Comparison of ENCODE assay signal across 10 cellular contexts in the genomic region with DNA sequence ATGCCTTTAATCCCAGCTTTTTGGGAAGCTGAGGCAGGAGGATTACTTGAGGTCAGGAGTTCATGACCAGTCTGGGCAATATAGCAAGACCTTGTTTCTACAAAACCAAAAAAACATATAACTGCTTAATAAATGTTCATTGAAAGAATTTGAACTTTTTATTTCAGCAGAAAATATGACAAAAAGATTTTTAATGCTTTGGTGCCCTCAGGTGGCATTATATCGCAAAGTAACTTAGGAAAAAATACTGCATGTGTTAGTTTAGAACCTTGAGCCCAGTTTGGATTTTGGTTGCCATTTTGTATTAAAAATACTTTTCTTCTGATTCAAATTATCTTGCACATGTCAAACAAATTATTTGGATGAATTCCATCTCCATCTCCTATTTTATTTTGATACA.
DNase-seq lines count a peak whose midpoint lies in the region; ATAC-seq and TF ChIP-seq lines count a peak whose summit lies in the region.
"Had no signal": no experiment of that assay in that cellular context is flagged by ENCODE, and none has a peak within 500 bp of the region (broad histone marks: within the 10 kb centered on the region; RNA-seq: fewer than 3 reads in every experiment).

No MANE protein-coding gene starts in this region.

- peaks cover 5 to 19% (median 9%) of the 10 kb centered on the region in 5 donors for H3K27me3 Mint-ChIP-seq in naive thymus-derived CD4-positive, alpha-beta T cell

- H3K4me1 Mint-ChIP-seq in naive thymus-derived CD4-positive, alpha-beta T cell, result no peaks in the 10 kb centered on the region
- H3K4me1 Mint-ChIP-seq: activated CD4-positive, alpha-beta T cell treated with anti-CD3 and anti-CD28 coated beads, Interleukin-2, amount 10 ng/mL, durations not matched to agents 24 days and 14 days had no signal

- DNase-seq in EH (ENCODE audit: low read depth) (peak; percentile 41), LHCN-M2 (ENCODE audit: low read depth) (peak; percentile 32), astrocyte of the spinal cord (ENCODE audit: low read depth, low spot score) (peak; percentile 36), myocyte (ENCODE audit: low read depth) (peak; percentile 40), NCI-H524 treated with DMSO at 0.1 percent for 48 hours (lab: John Stamatoyannopoulos, UW) (no peak)
- no peak for DNase-seq in naive thymus-derived CD4-positive, alpha-beta T cell
- DNase-seq: activated CD4-positive, alpha-beta T cell treated with anti-CD3 and anti-CD28 coated beads, Interleukin-2, amount 10 ng/mL, durations not matched to agents 24 days and 14 days; colonic mucosa; NCI-H446 treated with DMSO at 0.1 percent for 48 hours had no signal

- intact Hi-C loops in naive thymus-derived CD4-positive, alpha-beta T cell (cut with micrococcal nuclease), result loop anchor here in 1 of 2 donors (5.0 kb wide), 1 partner anchor 375 kb away; no protein-coding TSS in a partner anchor

- POLR2A ChIA-PET in naive thymus-derived CD4-positive, alpha-beta T cell (lab: Charles Lee), result no interaction called here

- no peak for ATAC-seq in HG03520 (IDR thresholded peaks at IDR 0.05; ENCODE audit: unreplicated experiment)
- ATAC-seq in naive thymus-derived CD4-positive, alpha-beta T cell, result no peak

- H3K9me3 ChIP-seq in naive thymus-derived CD4-positive, alpha-beta T cell (ENCODE audit: control insufficient read depth in 2 of 3, low read length in 3 of 3), result no peaks in the 10 kb centered on the region
- H3K9me3 ChIP-seq: colonic mucosa had no signal

- H3K36me3 ChIP-seq in naive thymus-derived CD4-positive, alpha-beta T cell (ENCODE audit: control insufficient read depth in 2 of 3, insufficient read depth in 3 of 3, low read length in 3 of 3), result no peaks in the 10 kb centered on the region
- H3K36me3 ChIP-seq: colonic mucosa had no signal

- no peak overlapping the region for H3K4me3 Mint-ChIP-seq in naive thymus-derived CD4-positive, alpha-beta T cell
- H3K4me3 Mint-ChIP-seq: activated CD4-positive, alpha-beta T cell treated with anti-CD3 and anti-CD28 coated beads, Interleukin-2, amount 10 ng/mL, durations not matched to agents 24 days and 14 days had no signal

- peaks cover 0 to 3% (median 0%) of the 10 kb centered on the region in 11 donors for H3K9me3 Mint-ChIP-seq in naive thymus-derived CD4-positive, alpha-beta T cell
- H3K9me3 Mint-ChIP-seq: activated CD4-positive, alpha-beta T cell treated with anti-CD3 and anti-CD28 coated beads, Interleukin-2, amount 10 ng/mL, durations not matched to agents 24 days and 14 days had no signal

- TF ChIP-seq CTCF in astrocyte of the spinal cord (IDR thresholded peaks at IDR 0.05; ENCODE audit: low read depth, low read length), result no peak

- no peaks in the 10 kb centered on the region for H3K27me3 ChIP-seq in naive thymus-derived CD4-positive, alpha-beta T cell (ENCODE audit: control insufficient read depth in 2 of 2, insufficient read depth in 2 of 2, low read length in 2 of 2)
- H3K27me3 ChIP-seq: colonic mucosa had no signal

- peaks cover 0 to 4% (median 0%) of the 10 kb centered on the region in 5 donors for H3K36me3 Mint-ChIP-seq in naive thymus-derived CD4-positive, alpha-beta T cell

- H3K4me1 ChIP-seq in naive thymus-derived CD4-positive, alpha-beta T cell (ENCODE audit: control insufficient read depth in 2 of 2, insufficient read depth in 2 of 2, low read length in 2 of 2), result no peaks in the 10 kb centered on the region
- H3K4me1 ChIP-seq: colonic mucosa had no signal

- in situ Hi-C loops in astrocyte of the spinal cord (cut with HindIII; ENCODE audit: low sequenced_read_pairs), result no loop called here

- no peak overlapping the region for H3K27ac ChIP-seq in naive thymus-derived CD4-positive, alpha-beta T cell (ENCODE audit: low read depth, low read length)
- H3K27ac ChIP-seq: colonic mucosa had no signal

- CTCF ChIA-PET in naive thymus-derived CD4-positive, alpha-beta T cell (lab: Charles Lee), result no interaction called here

- H3K4me3 ChIP-seq in astrocyte of the spinal cord (ENCODE audit: low read depth, low read length), result no peak overlapping the region
- H3K4me3 ChIP-seq in naive thymus-derived CD4-positive, alpha-beta T cell (ENCODE audit: low read length), result no peak overlapping the region
- H3K4me3 ChIP-seq: colonic mucosa had no signal

- no peak overlapping the region for H3K27ac Mint-ChIP-seq in naive thymus-derived CD4-positive, alpha-beta T cell
- H3K27ac Mint-ChIP-seq: activated CD4-positive, alpha-beta T cell treated with anti-CD3 and anti-CD28 coated beads, Interleukin-2, amount 10 ng/mL, durations not matched to agents 24 days and 14 days had no signal

Comparison
In these comparisons a context has a peak if more than half of its experiments do, and no peak if none do; other contexts are left out.
1. DNase-seq: peak in EH (single experiment), LHCN-M2 (single experiment), astrocyte of the spinal cord (single experiment) and myocyte (single experiment); none in NCI-H524 treated with DMSO at 0.1 percent for 48 hours (single experiment) and naive thymus-derived CD4-positive, alpha-beta T cell (0 of 9).